Comparison of ENCODE assay signal across 1 cellular context in genomic region chr13:91360246-91360751, GRCh38.
A peak's percentile ranks its signal among the peaks of the same experiment; 100 is the strongest.
TF ChIP-seq lines count a peak whose summit lies in the region.

No MANE protein-coding gene starts in this region.

TF ChIP-seq in WTC11, 78 proteins besides CTCF, POLR2A, EP300 and RAD21:
- no peak for TF ChIP-seq FOXP4 (CRISPR knock-in tag; IDR thresholded peaks at IDR 0.05)
- no peak for TF ChIP-seq CREB1 (CRISPR knock-in tag; IDR thresholded peaks at IDR 0.05)
- no peak for TF ChIP-seq ESRRA (CRISPR knock-in tag; IDR thresholded peaks at IDR 0.05; ENCODE audit: borderline replicate concordance)
- TF ChIP-seq, protein P1, sequence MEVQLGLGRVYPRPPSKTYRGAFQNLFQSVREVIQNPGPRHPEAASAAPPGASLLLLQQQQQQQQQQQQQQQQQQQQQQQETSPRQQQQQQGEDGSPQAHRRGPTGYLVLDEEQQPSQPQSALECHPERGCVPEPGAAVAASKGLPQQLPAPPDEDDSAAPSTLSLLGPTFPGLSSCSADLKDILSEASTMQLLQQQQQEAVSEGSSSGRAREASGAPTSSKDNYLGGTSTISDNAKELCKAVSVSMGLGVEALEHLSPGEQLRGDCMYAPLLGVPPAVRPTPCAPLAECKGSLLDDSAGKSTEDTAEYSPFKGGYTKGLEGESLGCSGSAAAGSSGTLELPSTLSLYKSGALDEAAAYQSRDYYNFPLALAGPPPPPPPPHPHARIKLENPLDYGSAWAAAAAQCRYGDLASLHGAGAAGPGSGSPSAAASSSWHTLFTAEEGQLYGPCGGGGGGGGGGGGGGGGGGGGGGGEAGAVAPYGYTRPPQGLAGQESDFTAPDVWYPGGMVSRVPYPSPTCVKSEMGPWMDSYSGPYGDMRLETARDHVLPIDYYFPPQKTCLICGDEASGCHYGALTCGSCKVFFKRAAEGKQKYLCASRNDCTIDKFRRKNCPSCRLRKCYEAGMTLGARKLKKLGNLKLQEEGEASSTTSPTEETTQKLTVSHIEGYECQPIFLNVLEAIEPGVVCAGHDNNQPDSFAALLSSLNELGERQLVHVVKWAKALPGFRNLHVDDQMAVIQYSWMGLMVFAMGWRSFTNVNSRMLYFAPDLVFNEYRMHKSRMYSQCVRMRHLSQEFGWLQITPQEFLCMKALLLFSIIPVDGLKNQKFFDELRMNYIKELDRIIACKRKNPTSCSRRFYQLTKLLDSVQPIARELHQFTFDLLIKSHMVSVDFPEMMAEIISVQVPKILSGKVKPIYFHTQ (CRISPR knock-in tag; IDR thresholded peaks at IDR 0.05): no peak; the same call in none of the 2 replicates
- no peak for TF ChIP-seq IRF1 (CRISPR knock-in tag; IDR thresholded peaks at IDR 0.05)
- TF ChIP-seq NFATC4 (CRISPR knock-in tag; IDR thresholded peaks at IDR 0.05): peak; percentile 73
- TF ChIP-seq, protein P2, sequence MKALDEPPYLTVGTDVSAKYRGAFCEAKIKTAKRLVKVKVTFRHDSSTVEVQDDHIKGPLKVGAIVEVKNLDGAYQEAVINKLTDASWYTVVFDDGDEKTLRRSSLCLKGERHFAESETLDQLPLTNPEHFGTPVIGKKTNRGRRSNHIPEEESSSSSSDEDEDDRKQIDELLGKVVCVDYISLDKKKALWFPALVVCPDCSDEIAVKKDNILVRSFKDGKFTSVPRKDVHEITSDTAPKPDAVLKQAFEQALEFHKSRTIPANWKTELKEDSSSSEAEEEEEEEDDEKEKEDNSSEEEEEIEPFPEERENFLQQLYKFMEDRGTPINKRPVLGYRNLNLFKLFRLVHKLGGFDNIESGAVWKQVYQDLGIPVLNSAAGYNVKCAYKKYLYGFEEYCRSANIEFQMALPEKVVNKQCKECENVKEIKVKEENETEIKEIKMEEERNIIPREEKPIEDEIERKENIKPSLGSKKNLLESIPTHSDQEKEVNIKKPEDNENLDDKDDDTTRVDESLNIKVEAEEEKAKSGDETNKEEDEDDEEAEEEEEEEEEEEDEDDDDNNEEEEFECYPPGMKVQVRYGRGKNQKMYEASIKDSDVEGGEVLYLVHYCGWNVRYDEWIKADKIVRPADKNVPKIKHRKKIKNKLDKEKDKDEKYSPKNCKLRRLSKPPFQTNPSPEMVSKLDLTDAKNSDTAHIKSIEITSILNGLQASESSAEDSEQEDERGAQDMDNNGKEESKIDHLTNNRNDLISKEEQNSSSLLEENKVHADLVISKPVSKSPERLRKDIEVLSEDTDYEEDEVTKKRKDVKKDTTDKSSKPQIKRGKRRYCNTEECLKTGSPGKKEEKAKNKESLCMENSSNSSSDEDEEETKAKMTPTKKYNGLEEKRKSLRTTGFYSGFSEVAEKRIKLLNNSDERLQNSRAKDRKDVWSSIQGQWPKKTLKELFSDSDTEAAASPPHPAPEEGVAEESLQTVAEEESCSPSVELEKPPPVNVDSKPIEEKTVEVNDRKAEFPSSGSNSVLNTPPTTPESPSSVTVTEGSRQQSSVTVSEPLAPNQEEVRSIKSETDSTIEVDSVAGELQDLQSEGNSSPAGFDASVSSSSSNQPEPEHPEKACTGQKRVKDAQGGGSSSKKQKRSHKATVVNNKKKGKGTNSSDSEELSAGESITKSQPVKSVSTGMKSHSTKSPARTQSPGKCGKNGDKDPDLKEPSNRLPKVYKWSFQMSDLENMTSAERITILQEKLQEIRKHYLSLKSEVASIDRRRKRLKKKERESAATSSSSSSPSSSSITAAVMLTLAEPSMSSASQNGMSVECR (CRISPR knock-in tag; IDR thresholded peaks at IDR 0.05; ENCODE audit: borderline replicate concordance): no peak
- TF ChIP-seq OVOL2 (CRISPR knock-in tag; IDR thresholded peaks at IDR 0.05; ENCODE audit: borderline replicate concordance): no peak
- TF ChIP-seq, protein P3, sequence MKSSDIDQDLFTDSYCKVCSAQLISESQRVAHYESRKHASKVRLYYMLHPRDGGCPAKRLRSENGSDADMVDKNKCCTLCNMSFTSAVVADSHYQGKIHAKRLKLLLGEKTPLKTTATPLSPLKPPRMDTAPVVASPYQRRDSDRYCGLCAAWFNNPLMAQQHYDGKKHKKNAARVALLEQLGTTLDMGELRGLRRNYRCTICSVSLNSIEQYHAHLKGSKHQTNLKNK (CRISPR knock-in tag; IDR thresholded peaks at IDR 0.05): 0 out of 2 replicates have a peak, but pooled peaks have one; percentile 0
- TF ChIP-seq E2F5 (CRISPR knock-in tag; IDR thresholded peaks at IDR 0.05): no peak
- TF ChIP-seq SMAD4 (CRISPR knock-in tag; IDR thresholded peaks at IDR 0.05): no peak
- TF ChIP-seq STAT6 (CRISPR knock-in tag; conservative IDR thresholded peaks at IDR 0.05; ENCODE audit: low read depth): no peak
- TF ChIP-seq ZNF317 (CRISPR knock-in tag; IDR thresholded peaks at IDR 0.05; ENCODE audit: borderline replicate concordance, low read depth): no peak
- TF ChIP-seq JUN (CRISPR knock-in tag; IDR thresholded peaks at IDR 0.05): no peak
- TF ChIP-seq JAZF1 (CRISPR knock-in tag; IDR thresholded peaks at IDR 0.05): 0 out of 2 replicates have a peak, but pooled peaks have one; percentile 12
- no peak for TF ChIP-seq ZNF416 (CRISPR knock-in tag; IDR thresholded peaks at IDR 0.05)
- TF ChIP-seq, protein P4, sequence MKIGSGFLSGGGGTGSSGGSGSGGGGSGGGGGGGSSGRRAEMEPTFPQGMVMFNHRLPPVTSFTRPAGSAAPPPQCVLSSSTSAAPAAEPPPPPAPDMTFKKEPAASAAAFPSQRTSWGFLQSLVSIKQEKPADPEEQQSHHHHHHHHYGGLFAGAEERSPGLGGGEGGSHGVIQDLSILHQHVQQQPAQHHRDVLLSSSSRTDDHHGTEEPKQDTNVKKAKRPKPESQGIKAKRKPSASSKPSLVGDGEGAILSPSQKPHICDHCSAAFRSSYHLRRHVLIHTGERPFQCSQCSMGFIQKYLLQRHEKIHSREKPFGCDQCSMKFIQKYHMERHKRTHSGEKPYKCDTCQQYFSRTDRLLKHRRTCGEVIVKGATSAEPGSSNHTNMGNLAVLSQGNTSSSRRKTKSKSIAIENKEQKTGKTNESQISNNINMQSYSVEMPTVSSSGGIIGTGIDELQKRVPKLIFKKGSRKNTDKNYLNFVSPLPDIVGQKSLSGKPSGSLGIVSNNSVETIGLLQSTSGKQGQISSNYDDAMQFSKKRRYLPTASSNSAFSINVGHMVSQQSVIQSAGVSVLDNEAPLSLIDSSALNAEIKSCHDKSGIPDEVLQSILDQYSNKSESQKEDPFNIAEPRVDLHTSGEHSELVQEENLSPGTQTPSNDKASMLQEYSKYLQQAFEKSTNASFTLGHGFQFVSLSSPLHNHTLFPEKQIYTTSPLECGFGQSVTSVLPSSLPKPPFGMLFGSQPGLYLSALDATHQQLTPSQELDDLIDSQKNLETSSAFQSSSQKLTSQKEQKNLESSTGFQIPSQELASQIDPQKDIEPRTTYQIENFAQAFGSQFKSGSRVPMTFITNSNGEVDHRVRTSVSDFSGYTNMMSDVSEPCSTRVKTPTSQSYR (CRISPR knock-in tag; IDR thresholded peaks at IDR 0.05): no peak
- TF ChIP-seq, protein P5, sequence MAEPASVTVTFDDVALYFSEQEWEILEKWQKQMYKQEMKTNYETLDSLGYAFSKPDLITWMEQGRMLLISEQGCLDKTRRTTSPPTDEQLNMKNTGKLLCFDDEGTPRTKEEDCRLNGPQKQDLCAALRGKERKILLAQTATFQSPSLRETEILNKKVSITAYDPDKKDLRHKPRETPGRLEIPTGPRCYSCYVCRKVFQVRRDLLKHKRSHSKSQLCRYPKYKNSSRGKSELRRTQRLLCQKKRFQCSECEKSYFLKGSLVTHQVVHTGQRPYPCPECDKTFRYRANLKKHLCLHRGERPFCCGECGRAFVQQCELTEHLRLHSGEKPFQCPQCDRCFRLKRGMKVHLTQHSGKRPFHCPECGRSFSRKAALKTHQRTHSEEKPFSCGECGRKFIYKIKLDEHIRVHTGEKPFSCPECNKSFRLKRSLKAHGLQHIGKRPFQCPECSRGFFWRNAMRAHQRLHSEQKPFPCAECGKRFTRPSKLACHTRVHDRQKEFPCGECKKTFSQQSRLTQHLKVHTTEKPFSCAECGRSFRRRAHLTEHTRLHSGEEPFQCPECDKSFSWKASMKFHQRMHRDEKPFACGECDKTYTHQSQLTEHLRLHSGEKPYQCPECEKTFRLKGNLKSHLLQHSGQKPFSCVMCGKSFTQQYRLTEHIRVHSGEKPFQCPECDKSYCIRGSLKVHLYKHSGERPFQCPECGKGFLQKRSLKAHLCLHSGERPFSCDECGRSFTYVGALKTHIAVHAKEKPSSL (CRISPR knock-in tag; conservative IDR thresholded peaks at IDR 0.05): peak; percentile 68; the same call in 1 of the 2 replicates
- no peak for TF ChIP-seq ZNF121 (CRISPR knock-in tag; IDR thresholded peaks at IDR 0.05)
- TF ChIP-seq ZNF671 (CRISPR knock-in tag; IDR thresholded peaks at IDR 0.05): peak; percentile 77; the same call in 1 of the 2 replicates
